In the genomic region with DNA sequence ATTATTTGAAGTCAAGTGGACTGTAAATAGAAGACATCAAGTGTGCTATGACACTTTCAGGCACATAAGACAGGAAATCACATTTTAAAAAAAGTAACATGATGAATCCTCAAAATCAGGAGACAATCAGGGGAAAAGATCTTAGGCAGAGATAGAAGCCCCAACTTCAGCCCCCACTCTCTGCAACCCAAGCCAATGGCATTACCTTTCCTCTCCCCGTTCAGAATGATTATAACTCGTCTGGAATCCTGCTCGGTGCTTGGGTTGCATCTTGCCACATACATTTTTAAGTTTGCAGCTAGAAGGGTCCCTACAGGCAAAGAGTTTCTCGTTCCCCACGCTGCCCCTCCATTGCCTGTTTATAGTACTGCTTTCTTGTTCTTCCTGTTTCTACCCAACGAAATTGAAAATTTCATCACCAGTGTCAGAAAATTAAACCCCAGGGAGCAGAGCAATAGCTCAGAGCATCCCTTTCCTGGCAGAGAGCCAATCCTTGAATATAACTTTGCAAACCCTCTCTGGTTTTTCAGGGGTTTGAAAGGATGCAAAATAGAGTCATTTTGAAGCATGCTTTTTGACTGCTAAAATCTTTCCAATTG, we compare ENCODE assay signal across 10 cellular contexts.
DNase-seq lines count a peak whose midpoint lies in the region; ATAC-seq and TF ChIP-seq lines count a peak whose summit lies in the region.
"Had no signal": no experiment of that assay in that cellular context is flagged by ENCODE, and none has a peak within 500 bp of the region (broad histone marks: within the 10 kb centered on the region; RNA-seq: fewer than 3 reads in every experiment).

No MANE protein-coding gene starts in this region.

- no peak overlapping the region for H2AFZ ChIP-seq in SK-N-SH (ENCODE audit: low read depth)

- H3K9me2 ChIP-seq in SK-N-SH: no peaks in the 10 kb centered on the region

- POLR2A ChIA-PET in SK-N-SH (lab: Yijun Ruan, JAX): interaction anchor here (0.5 to 2.5 kb wide), 5 partner anchors 17 to 197 kb away, joined by 3 to 17 read pairs (median 4); no protein-coding TSS in a partner anchor

- H3F3A ChIP-seq in SK-N-SH (replicated peaks; ENCODE audit: insufficient read depth): no peaks in the 10 kb centered on the region

- TF ChIP-seq CTCF in SK-N-SH (IDR thresholded peaks at IDR 0.05): no peak

- no peak overlapping the region for H3K4me2 ChIP-seq in SK-N-SH

- H3K27ac ChIP-seq in SK-N-SH (ENCODE audit: low read depth in 2 of 2, low read length in 1 of 2): peak overlapping the region in 1 of 2 experiments; percentile 93; a peak in 2 of 4 replicates
- H3K27ac ChIP-seq: upper lobe of right lung had no signal

- CTCF ChIA-PET in SK-N-SH (lab: Yijun Ruan, JAX): interaction anchor here (0.8 to 24.0 kb wide), 25 partner anchors 12 to 545 kb away, joined by 3 to 460 read pairs (median 5); no protein-coding TSS in a partner anchor

- ATAC-seq in SK-N-SH treated with all-trans-retinoic acid at 6 μM for 48 hours: no peak
- peak; percentile 44 for ATAC-seq in sciatic nerve
- no peak for ATAC-seq in GM18502 (IDR thresholded peaks at IDR 0.05; ENCODE audit: poor library complexity, unreplicated experiment)
- ATAC-seq: upper lobe of right lung had no signal

- DNase-seq in SK-N-SH (no peak), NCI-H1105 (lab: John Stamatoyannopoulos, UW) (peak; percentile 46), SKM-1 (lab: John Stamatoyannopoulos, UW; ENCODE audit: unreplicated experiment) (peak; percentile 28), sciatic nerve (ENCODE audit: low spot score) (no peak), OCI-M1 (lab: John Stamatoyannopoulos, UW) (no peak), hippocampal formation (lab: John Stamatoyannopoulos, UW) (no peak)
- DNase-seq: endodermal cell, upper lobe of right lung had no signal

- no peak for TF ChIP-seq RAD21 in SK-N-SH (IDR thresholded peaks at IDR 0.05; ENCODE audit: low read length)

- 4% methylated on average over 6 of the region's 6 CpGs for WGBS in SK-N-SH (ENCODE audit: low lambda C conversion rate)

- H4K20me1 ChIP-seq in SK-N-SH (ENCODE audit: insufficient read depth): no peaks in the 10 kb centered on the region

- no peaks in the 10 kb centered on the region for H3K36me3 ChIP-seq in SK-N-SH (replicated peaks in 1 of 2; ENCODE audit: control insufficient read depth in 1 of 2, insufficient read depth in 2 of 2, low read length in 1 of 2)
- H3K36me3 ChIP-seq: upper lobe of right lung had no signal

- H3K4me3 ChIP-seq in SK-N-SH (ENCODE audit: low read depth in 2 of 2, low read length in 1 of 2): peak overlapping the region in 1 of 2 experiments; percentile 56; a peak in 2 of 4 replicates
- H3K4me3 ChIP-seq: upper lobe of right lung had no signal

- no peaks in the 10 kb centered on the region for H3K79me2 ChIP-seq in SK-N-SH (ENCODE audit: insufficient read depth)

- H3K27me3 ChIP-seq in SK-N-SH (ENCODE audit: insufficient read depth): peaks cover 32% of the 10 kb centered on the region; the same call in 1 of the 2 replicates
- H3K27me3 ChIP-seq: upper lobe of right lung had no signal

- no peaks in the 10 kb centered on the region for H3K9me3 ChIP-seq in SK-N-SH
- H3K9me3 ChIP-seq: upper lobe of right lung had no signal

- TF ChIP-seq EP300 in SK-N-SH (IDR thresholded peaks at IDR 0.05; ENCODE audit: borderline replicate concordance in 1 of 2, low read depth in 1 of 2, low read length in 1 of 2): no peak

- no peak overlapping the region for H3K9ac ChIP-seq in SK-N-SH

- intact Hi-C loops in sciatic nerve (cut with DNase I): no loop called here

- H3K4me1 ChIP-seq in SK-N-SH (ENCODE audit: control insufficient read depth in 1 of 2, insufficient read depth in 2 of 2, low read depth in 1 of 2, low read length in 1 of 2): peaks cover 0 to 39% of the 10 kb centered on the region in 2 experiments; a peak in 2 of 4 replicates

TF ChIP-seq in SK-N-SH, 30 proteins besides CTCF, POLR2A, EP300 and RAD21:
- no peak for TF ChIP-seq SMC3 (IDR thresholded peaks at IDR 0.05; ENCODE audit: low read depth, low read length)
- TF ChIP-seq, protein P1, sequence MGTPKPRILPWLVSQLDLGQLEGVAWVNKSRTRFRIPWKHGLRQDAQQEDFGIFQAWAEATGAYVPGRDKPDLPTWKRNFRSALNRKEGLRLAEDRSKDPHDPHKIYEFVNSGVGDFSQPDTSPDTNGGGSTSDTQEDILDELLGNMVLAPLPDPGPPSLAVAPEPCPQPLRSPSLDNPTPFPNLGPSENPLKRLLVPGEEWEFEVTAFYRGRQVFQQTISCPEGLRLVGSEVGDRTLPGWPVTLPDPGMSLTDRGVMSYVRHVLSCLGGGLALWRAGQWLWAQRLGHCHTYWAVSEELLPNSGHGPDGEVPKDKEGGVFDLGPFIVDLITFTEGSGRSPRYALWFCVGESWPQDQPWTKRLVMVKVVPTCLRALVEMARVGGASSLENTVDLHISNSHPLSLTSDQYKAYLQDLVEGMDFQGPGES (IDR thresholded peaks at IDR 0.05; ENCODE audit: low read depth, low read length): no peak
- TF ChIP-seq, protein P2, sequence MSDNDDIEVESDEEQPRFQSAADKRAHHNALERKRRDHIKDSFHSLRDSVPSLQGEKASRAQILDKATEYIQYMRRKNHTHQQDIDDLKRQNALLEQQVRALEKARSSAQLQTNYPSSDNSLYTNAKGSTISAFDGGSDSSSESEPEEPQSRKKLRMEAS (IDR thresholded peaks at IDR 0.05; ENCODE audit: low read depth): no peak
- TF ChIP-seq MEF2A (IDR thresholded peaks at IDR 0.05; ENCODE audit: borderline replicate concordance, low read depth): no peak
- no peak for TF ChIP-seq ELF1 (IDR thresholded peaks at IDR 0.05)
- TF ChIP-seq NFIC (IDR thresholded peaks at IDR 0.05; ENCODE audit: borderline replicate concordance): peak; percentile 12; the same call in 1 of the 2 replicates

TF ChIP-seq in SK-N-SH treated with all-trans-retinoic acid at 6 μM for 48 hours, 23 proteins besides CTCF, POLR2A, EP300 and RAD21 (continues in another document):
- TF ChIP-seq, protein P3, sequence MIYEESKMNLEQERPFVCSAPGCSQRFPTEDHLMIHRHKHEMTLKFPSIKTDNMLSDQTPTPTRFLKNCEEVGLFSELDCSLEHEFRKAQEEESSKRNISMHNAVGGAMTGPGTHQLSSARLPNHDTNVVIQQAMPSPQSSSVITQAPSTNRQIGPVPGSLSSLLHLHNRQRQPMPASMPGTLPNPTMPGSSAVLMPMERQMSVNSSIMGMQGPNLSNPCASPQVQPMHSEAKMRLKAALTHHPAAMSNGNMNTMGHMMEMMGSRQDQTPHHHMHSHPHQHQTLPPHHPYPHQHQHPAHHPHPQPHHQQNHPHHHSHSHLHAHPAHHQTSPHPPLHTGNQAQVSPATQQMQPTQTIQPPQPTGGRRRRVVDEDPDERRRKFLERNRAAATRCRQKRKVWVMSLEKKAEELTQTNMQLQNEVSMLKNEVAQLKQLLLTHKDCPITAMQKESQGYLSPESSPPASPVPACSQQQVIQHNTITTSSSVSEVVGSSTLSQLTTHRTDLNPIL (CRISPR knock-in tag; IDR thresholded peaks at IDR 0.05; ENCODE audit: low read depth): no peak
- no peak for TF ChIP-seq TOX (CRISPR knock-in tag; IDR thresholded peaks at IDR 0.05; ENCODE audit: borderline replicate concordance)
- TF ChIP-seq ZFP30 (CRISPR knock-in tag; IDR thresholded peaks at IDR 0.05): no peak
- TF ChIP-seq ARNTL (CRISPR knock-in tag; IDR thresholded peaks at IDR 0.05; ENCODE audit: borderline replicate concordance, low read depth): no peak
- no peak for TF ChIP-seq RARB (CRISPR knock-in tag; IDR thresholded peaks at IDR 0.05)
- TF ChIP-seq ZNF565 (CRISPR knock-in tag; conservative IDR thresholded peaks at IDR 0.05; ENCODE audit: low read depth): no peak
- no peak for TF ChIP-seq PPARA (CRISPR knock-in tag; IDR thresholded peaks at IDR 0.05; ENCODE audit: borderline replicate concordance)
- no peak for TF ChIP-seq ZNF8 (CRISPR knock-in tag; IDR thresholded peaks at IDR 0.05)
- TF ChIP-seq, protein P4, sequence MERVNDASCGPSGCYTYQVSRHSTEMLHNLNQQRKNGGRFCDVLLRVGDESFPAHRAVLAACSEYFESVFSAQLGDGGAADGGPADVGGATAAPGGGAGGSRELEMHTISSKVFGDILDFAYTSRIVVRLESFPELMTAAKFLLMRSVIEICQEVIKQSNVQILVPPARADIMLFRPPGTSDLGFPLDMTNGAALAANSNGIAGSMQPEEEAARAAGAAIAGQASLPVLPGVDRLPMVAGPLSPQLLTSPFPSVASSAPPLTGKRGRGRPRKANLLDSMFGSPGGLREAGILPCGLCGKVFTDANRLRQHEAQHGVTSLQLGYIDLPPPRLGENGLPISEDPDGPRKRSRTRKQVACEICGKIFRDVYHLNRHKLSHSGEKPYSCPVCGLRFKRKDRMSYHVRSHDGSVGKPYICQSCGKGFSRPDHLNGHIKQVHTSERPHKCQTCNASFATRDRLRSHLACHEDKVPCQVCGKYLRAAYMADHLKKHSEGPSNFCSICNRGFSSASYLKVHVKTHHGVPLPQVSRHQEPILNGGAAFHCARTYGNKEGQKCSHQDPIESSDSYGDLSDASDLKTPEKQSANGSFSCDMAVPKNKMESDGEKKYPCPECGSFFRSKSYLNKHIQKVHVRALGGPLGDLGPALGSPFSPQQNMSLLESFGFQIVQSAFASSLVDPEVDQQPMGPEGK (CRISPR knock-in tag; IDR thresholded peaks at IDR 0.05; ENCODE audit: borderline replicate concordance): no peak
- TF ChIP-seq ESRRG (CRISPR knock-in tag; IDR thresholded peaks at IDR 0.05): no peak
- TF ChIP-seq ISL1 (CRISPR knock-in tag; IDR thresholded peaks at IDR 0.05): no peak
- TF ChIP-seq, protein P5, sequence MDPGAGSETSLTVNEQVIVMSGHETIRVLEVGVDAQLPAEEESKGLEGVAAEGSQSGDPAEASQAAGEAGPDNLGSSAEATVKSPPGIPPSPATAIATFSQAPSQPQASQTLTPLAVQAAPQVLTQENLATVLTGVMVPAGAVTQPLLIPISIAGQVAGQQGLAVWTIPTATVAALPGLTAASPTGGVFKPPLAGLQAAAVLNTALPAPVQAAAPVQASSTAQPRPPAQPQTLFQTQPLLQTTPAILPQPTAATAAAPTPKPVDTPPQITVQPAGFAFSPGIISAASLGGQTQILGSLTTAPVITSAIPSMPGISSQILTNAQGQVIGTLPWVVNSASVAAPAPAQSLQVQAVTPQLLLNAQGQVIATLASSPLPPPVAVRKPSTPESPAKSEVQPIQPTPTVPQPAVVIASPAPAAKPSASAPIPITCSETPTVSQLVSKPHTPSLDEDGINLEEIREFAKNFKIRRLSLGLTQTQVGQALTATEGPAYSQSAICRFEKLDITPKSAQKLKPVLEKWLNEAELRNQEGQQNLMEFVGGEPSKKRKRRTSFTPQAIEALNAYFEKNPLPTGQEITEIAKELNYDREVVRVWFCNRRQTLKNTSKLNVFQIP (CRISPR knock-in tag; IDR thresholded peaks at IDR 0.05; ENCODE audit: borderline replicate concordance, low read depth): no peak
- TF ChIP-seq BACH2 (CRISPR knock-in tag; IDR thresholded peaks at IDR 0.05; ENCODE audit: borderline replicate concordance): no peak
- no peak for TF ChIP-seq ZNF70 (CRISPR knock-in tag; IDR thresholded peaks at IDR 0.05)
- no peak for TF ChIP-seq GLIS3 (CRISPR knock-in tag; IDR thresholded peaks at IDR 0.05)
- no peak for TF ChIP-seq CSDC2 (CRISPR knock-in tag; IDR thresholded peaks at IDR 0.05)

Comparison
In these comparisons a context has a peak if more than half of its experiments do, and no peak if none do; other contexts are left out.
1. DNase-seq: peak in NCI-H1105 (single experiment) and SKM-1 (single experiment); none in SK-N-SH (single experiment), sciatic nerve (single experiment), OCI-M1 (single experiment) and hippocampal formation (0 of 2).